ENCODE assay signal across 6 cellular contexts in genomic region chr13:110830800-110831371, GRCh38.
"Had no signal": no experiment of that assay in that cellular context is flagged by ENCODE, and none has a peak within 500 bp of the region (broad histone marks: within the 10 kb centered on the region; RNA-seq: fewer than 3 reads in every experiment).

No MANE protein-coding gene starts in this region.

- H3K36me3 Mint-ChIP-seq: IgD-negative memory B cell had no signal

- H3K4me2 ChIP-seq: GM23338 had no signal

- H3K27ac Mint-ChIP-seq: GM23338, HFFc6, IgD-negative memory B cell had no signal

- H3K4me3 ChIP-seq: GM23338 had no signal

- DNase-seq: H9, HCEC 1CT, HFFc6, KBM-7 had no signal

- H3K9me3 Mint-ChIP-seq: H9, HFFc6, IgD-negative memory B cell had no signal

- H3K4me3 Mint-ChIP-seq: GM23338, H9, HFFc6, IgD-negative memory B cell had no signal

- H2AFZ ChIP-seq: GM23338 had no signal

- ATAC-seq: GM23338 had no signal
